In the genomic region with DNA sequence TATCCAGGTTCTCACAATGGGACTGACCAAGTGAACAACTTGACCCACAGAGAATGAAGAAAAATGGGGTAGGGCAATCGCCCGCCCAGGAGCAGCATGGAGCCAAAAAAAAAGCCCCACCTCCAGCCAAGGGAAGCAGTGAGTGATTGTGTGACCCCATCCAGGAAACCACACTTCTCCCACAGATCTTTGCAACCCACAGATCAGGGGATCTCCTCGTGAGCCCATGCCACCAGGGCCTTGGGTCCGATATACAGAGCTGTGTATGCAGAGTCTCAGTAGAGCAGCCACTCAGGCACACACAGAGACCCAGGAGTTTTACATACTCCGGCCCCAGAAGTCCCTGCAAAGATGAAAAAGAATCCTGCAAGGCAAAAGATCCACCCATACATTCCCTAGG, we compare ENCODE assay signal across 18 cellular contexts. TPM values are rescaled to one million over a fixed set of nuclear protein-coding genes. Genes with fewer than 3 reads are reported as not detected.
"Had no signal": no experiment of that assay in that cellular context is flagged by ENCODE, and none has a peak within 500 bp of the region (broad histone marks: within the 10 kb centered on the region; RNA-seq: fewer than 3 reads in every experiment).

No MANE protein-coding gene starts in this region.

- ATAC-seq: activated T-helper 17 cell treated with anti-CD3 and anti-CD28 coated beads, Interleukin-2, amount 50 U/mL, for 72 hours; effector memory CD8-positive, alpha-beta T cell; mucosa of descending colon; stimulated activated naive CD8-positive, alpha-beta T cell treated with anti-CD3 and anti-CD28 coated beads, Interleukin-15, Interleukin-2, amounts not matched to agents 100 U/mL and 50 U/mL, for 24 hours had no signal

- H3K36me3 ChIP-seq: lower lobe of right lung, suprapubic skin had no signal

- H3K27ac Mint-ChIP-seq: activated B cell treated with CpG ODN at 0.5 μM for 24 hours; activated CD4-positive, alpha-beta T cell treated with anti-CD3 and anti-CD28 coated beads, Interleukin-2, amount 10 ng/mL, durations not matched to agents 24 days and 14 days; activated naive CD4-positive, alpha-beta T cell treated with anti-CD3 and anti-CD28 coated beads for 36 hours; activated T-helper 17 cell treated with anti-CD3 and anti-CD28 coated beads, Interleukin-2, amount 50 U/mL, for 72 hours; dendritic cell treated with granulocyte-macrophage colony-stimulating factor and Interleukin-4, amounts not matched to agents 40 ng/mL and 50 ng/mL, for 4 days; effector memory CD8-positive, alpha-beta T cell; natural killer cell had no signal

- H3K4me1 ChIP-seq: lower lobe of right lung, suprapubic skin had no signal

- H3K27me3 Mint-ChIP-seq: activated CD4-positive, alpha-beta T cell treated with anti-CD3 and anti-CD28 coated beads, Interleukin-2, amount 10 ng/mL, durations not matched to agents 24 days and 14 days; dendritic cell treated with granulocyte-macrophage colony-stimulating factor and Interleukin-4, amounts not matched to agents 40 ng/mL and 50 ng/mL, for 4 days had no signal

- DNase-seq: activated B cell treated with CpG ODN at 0.5 μM for 24 hours; activated CD4-positive, alpha-beta T cell treated with anti-CD3 and anti-CD28 coated beads, Interleukin-2, amount 10 ng/mL, durations not matched to agents 24 days and 14 days; activated naive CD4-positive, alpha-beta T cell treated with anti-CD3 and anti-CD28 coated beads for 36 hours; activated T-cell treated with anti-CD3 and anti-CD28 coated beads for 4 hours; central memory CD4-positive, alpha-beta T cell; effector memory CD8-positive, alpha-beta T cell; mucosa of descending colon; natural killer cell; occipital lobe; sigmoid colon; stimulated activated CD4-positive, alpha-beta T cell treated with anti-CD3 and anti-CD28 coated beads, Interleukin-4, amount 100 ng/mL, for 1 hour; stimulated activated CD8-positive, alpha-beta memory T cell treated with anti-CD3 and anti-CD28 coated beads, Interleukin-4, amount 100 ng/mL, for 48 hours; stimulated activated naive CD8-positive, alpha-beta T cell treated with anti-CD3 and anti-CD28 coated beads, Interleukin-15, Interleukin-2, amounts not matched to agents 100 U/mL and 50 U/mL, for 24 hours had no signal

- H3K4me3 ChIP-seq: lower lobe of right lung, mucosa of descending colon, sigmoid colon, suprapubic skin had no signal

- H3K4me1 Mint-ChIP-seq: activated B cell treated with CpG ODN at 0.5 μM for 24 hours; activated CD4-positive, alpha-beta T cell treated with anti-CD3 and anti-CD28 coated beads, Interleukin-2, amount 10 ng/mL, durations not matched to agents 24 days and 14 days; activated T-helper 17 cell treated with anti-CD3 and anti-CD28 coated beads, Interleukin-2, amount 50 U/mL, for 72 hours; natural killer cell had no signal

- H3K4me3 Mint-ChIP-seq: activated B cell treated with CpG ODN at 0.5 μM for 24 hours; activated CD4-positive, alpha-beta T cell treated with anti-CD3 and anti-CD28 coated beads, Interleukin-2, amount 10 ng/mL, durations not matched to agents 24 days and 14 days; activated naive CD4-positive, alpha-beta T cell treated with anti-CD3 and anti-CD28 coated beads for 36 hours; activated T-helper 17 cell treated with anti-CD3 and anti-CD28 coated beads, Interleukin-2, amount 50 U/mL, for 72 hours; dendritic cell treated with granulocyte-macrophage colony-stimulating factor and Interleukin-4, amounts not matched to agents 40 ng/mL and 50 ng/mL, for 4 days; effector memory CD8-positive, alpha-beta T cell; natural killer cell had no signal

- H3K27me3 ChIP-seq: sigmoid colon, suprapubic skin had no signal

- H3K27ac ChIP-seq: lower lobe of right lung, sigmoid colon, suprapubic skin had no signal

RNA-seq across cellular contexts. Expression of a gene that starts 35.7 kb away (rescaled TPM):
- total RNA-seq: activated CD4-positive, alpha-beta T cell treated with anti-CD3 and anti-CD28 coated beads, Interleukin-2, amount 10 ng/mL, durations not matched to agents 24 days and 14 days; activated naive CD4-positive, alpha-beta T cell treated with anti-CD3 and anti-CD28 coated beads for 36 hours; activated T-helper 17 cell treated with anti-CD3 and anti-CD28 coated beads, Interleukin-2, amount 50 U/mL, for 72 hours; T-helper 1 cell treated with Interleukin-12 subunit alpha and Interleukin-12 subunit beta and Interleukin-4 antibody, amounts not matched to agents 30 ng/mL and 1 ng/mL, for 36 hours had no signal

RNA-seq across cellular contexts. Expression of a gene that starts 44.4 kb away (rescaled TPM):
- total RNA-seq: activated T-helper 17 cell treated with anti-CD3 and anti-CD28 coated beads, Interleukin-2, amount 50 U/mL, for 72 hours; natural killer cell; T-helper 1 cell treated with Interleukin-12 subunit alpha and Interleukin-12 subunit beta and Interleukin-4 antibody, amounts not matched to agents 30 ng/mL and 1 ng/mL, for 36 hours had no signal
